ENCODE assay signal across 8 cellular contexts in genomic region chr3:56494679-56495322, GRCh38. TPM values are rescaled to one million over a fixed set of nuclear protein-coding genes. Genes with fewer than 3 reads are reported as not detected.
DNase-seq lines count a peak whose midpoint lies in the region; ATAC-seq lines count a peak whose summit lies in the region.

No MANE protein-coding gene starts in this region.

- DNase-seq in Ammon's horn (ENCODE audit: low spot score), result peak; percentile 69
- peak; percentile 64 for DNase-seq in NCI-H226
- peak; percentile 53 for DNase-seq in activated CD4-positive, CD25-positive, alpha-beta regulatory T cell treated with anti-CD3 and anti-CD28 coated beads, Interleukin-2, amount 50 U/mL, for 16 hours (ENCODE audit: low read depth, low spot score)
- peak; percentile 76 for DNase-seq in central memory CD4-positive, alpha-beta T cell
- peak; percentile 65 to 83 for DNase-seq in left colon
- DNase-seq in stimulated activated CD4-positive, alpha-beta T cell treated with anti-CD3 and anti-CD28 coated beads, Interleukin-4, amount 100 ng/mL, for 24 hours, result peak; percentile 76

- intact Hi-C loops in left colon (cut with DNase I, micrococcal nuclease), result no loop called here

- ATAC-seq in GM18909 (IDR thresholded peaks at IDR 0.05; ENCODE audit: poor library complexity, unreplicated experiment) (peak; percentile 81), HG03139 (IDR thresholded peaks at IDR 0.05; ENCODE audit: unreplicated experiment) (peak; percentile 85), left colon (peak; percentile 91)

RNA-seq across cellular contexts. Expression of gene ERC2, which starts 26.5 kb away (rescaled TPM):
- under 1 TPM in 1 of 2 donors, not detected in 1; 0.14 TPM for total RNA-seq in left colon

Comparison
In these comparisons a context has a peak if more than half of its experiments do, and no peak if none do; other contexts are left out.
1. Peak in every context shown above with its lines: DNase-seq and ATAC-seq.